Comparison of ENCODE assay signal across 9 cellular contexts in the genomic region with DNA sequence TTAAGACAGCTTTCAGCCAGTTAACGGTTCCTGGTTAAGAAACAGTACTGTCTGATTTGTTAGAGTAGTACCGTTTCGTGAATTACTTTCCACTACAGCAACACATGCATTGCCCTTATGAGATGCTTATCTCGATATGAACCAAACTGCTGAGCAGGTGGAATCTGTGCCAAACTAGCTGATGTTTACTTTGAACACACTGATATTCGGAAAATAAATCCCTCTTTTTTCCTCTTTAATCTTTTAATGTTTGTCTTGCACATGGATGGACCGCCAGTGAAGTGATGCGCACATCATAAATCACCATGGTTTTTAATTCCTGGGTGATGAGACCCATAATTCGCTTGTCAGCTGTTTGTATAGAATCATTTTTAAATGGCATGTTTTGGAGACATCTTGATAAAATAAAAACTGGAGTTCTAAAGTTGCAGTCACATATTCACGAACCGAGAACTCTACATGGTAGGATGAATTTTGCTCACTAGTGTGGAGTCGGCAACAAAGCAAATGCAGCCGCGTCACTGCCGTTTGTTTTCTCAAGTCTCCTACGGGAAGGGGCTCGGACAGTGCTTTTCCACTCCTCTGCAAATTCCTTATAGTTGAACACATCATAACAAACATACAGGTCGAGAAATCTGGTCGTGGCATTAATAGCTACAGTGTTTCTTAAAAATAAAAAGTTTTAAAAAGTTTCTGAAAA. TPM values are rescaled to one million over a fixed set of nuclear protein-coding genes. Genes with fewer than 3 reads are reported as not detected.
DNase-seq lines count a peak whose midpoint lies in the region; ATAC-seq and TF ChIP-seq lines count a peak whose summit lies in the region.
"Had no signal": no experiment of that assay in that cellular context is flagged by ENCODE, and none has a peak within 500 bp of the region (broad histone marks: within the 10 kb centered on the region; RNA-seq: fewer than 3 reads in every experiment).

No MANE protein-coding gene starts in this region.

- peak; percentile 1 for DNase-seq in NCI-H345 (lab: John Stamatoyannopoulos, UW)
- no peak for DNase-seq in NCI-H345 treated with DMSO at 0.1 percent for 48 hours (lab: John Stamatoyannopoulos, UW; ENCODE audit: unreplicated experiment)
- no peak for DNase-seq in MM.1S
- no peak for DNase-seq in neuronal stem cell (ENCODE audit: low spot score)
- no peak for DNase-seq in stimulated activated CD4-positive, alpha-beta T cell treated with anti-CD3 and anti-CD28 coated beads, Interleukin-12 subunit alpha, Interleukin-12 subunit beta, amount 100 ng/mL, for 4 hours
- DNase-seq in NCI-H2081 (lab: John Stamatoyannopoulos, UW) = no peak

- no peak overlapping the region for H2BK120ac ChIP-seq in neuronal stem cell (ENCODE audit: low read depth, low read length)

- no peak overlapping the region for H3K4ac ChIP-seq in neuronal stem cell (ENCODE audit: low read length)

- no peaks in the 10 kb centered on the region for H3F3A ChIP-seq in MM.1S (ENCODE audit: insufficient read depth, low read length)

- no peaks in the 10 kb centered on the region for H4K20me1 ChIP-seq in MM.1S (ENCODE audit: insufficient read depth, low read length)

- H3K4me1 Mint-ChIP-seq in brain = peaks cover 10% of the 10 kb centered on the region

- no peaks in the 10 kb centered on the region for H3K9me2 ChIP-seq in MM.1S (replicated peaks; ENCODE audit: insufficient read depth, low read length)

- no CpG with 5 or more reads among the region's 18 CpGs for WGBS in neuronal stem cell (ENCODE audit: extremely low coverage in 2 of 2, insufficient read length in 2 of 2, insufficient replicate concordance in 1 of 2), 2 donors

- no peak overlapping the region for H2BK15ac ChIP-seq in neuronal stem cell (ENCODE audit: low read length)

- no peak overlapping the region for H3K27ac Mint-ChIP-seq in brain

- no peaks in the 10 kb centered on the region for H3K79me2 ChIP-seq in MM.1S (ENCODE audit: low read length)

- H3K79me1 ChIP-seq in neuronal stem cell (ENCODE audit: low read depth, low read length) = no peaks in the 10 kb centered on the region

- no peak overlapping the region for H4K91ac ChIP-seq in neuronal stem cell (ENCODE audit: low read depth, low read length, poor library complexity)

- H3K9ac ChIP-seq in MM.1S (ENCODE audit: low read length) (no peak overlapping the region), neuronal stem cell (ENCODE audit: low read depth, low read length, poor library complexity) (no peak overlapping the region)

- no peak overlapping the region for H2AK5ac ChIP-seq in neuronal stem cell (ENCODE audit: low read depth, low read length)

- H3K4me1 ChIP-seq in MM.1S (ENCODE audit: low read length) = no peaks in the 10 kb centered on the region
- H3K4me1 ChIP-seq in neuronal stem cell (ENCODE audit: control insufficient read depth in 2 of 2, insufficient read depth in 1 of 2, low read depth in 1 of 2, low read length in 2 of 2) = peaks cover 0 to 2% of the 10 kb centered on the region in 2 donors

- peaks cover 86% of the 10 kb centered on the region for H3K27me3 Mint-ChIP-seq in brain

- H3K36me3 ChIP-seq in MM.1S (replicated peaks; ENCODE audit: insufficient read depth, low read length) (no peaks in the 10 kb centered on the region), neuronal stem cell (replicated peaks in 1 of 2; ENCODE audit: control insufficient read depth in 2 of 2, insufficient read depth in 2 of 2, low read length in 2 of 2) (no peaks in the 10 kb centered on the region)

- H3K4me3 ChIP-seq in MM.1S (ENCODE audit: low read length) (peak overlapping the region; percentile 46; the same call in 1 of the 2 replicates), neuronal stem cell (ENCODE audit: low read length in 2 of 2) (no peak overlapping the region)

- H3K27ac ChIP-seq in MM.1S (ENCODE audit: low read length) (no peak overlapping the region), neuronal stem cell (replicated peaks; ENCODE audit: low read length) (no peak overlapping the region)
- H3K27ac ChIP-seq: C4-2B had no signal

- H3K4me2 ChIP-seq in MM.1S (ENCODE audit: low read depth, low read length) (peak overlapping the region; percentile 86), neuronal stem cell (ENCODE audit: insufficient read depth, low read length, poor library complexity, severe bottlenecking) (peak overlapping the region; percentile 35)

- H2BK5ac ChIP-seq in neuronal stem cell (ENCODE audit: low read length) = no peak overlapping the region

- no peak overlapping the region for H3K23ac ChIP-seq in neuronal stem cell (ENCODE audit: low read depth, low read length, poor library complexity)

- no peaks in the 10 kb centered on the region for H3K36me3 Mint-ChIP-seq in brain

- no peak overlapping the region for H3K14ac ChIP-seq in neuronal stem cell (ENCODE audit: low read length)

- no peak overlapping the region for H2AFZ ChIP-seq in MM.1S (ENCODE audit: low read length)
- H2AFZ ChIP-seq in neuronal stem cell (ENCODE audit: low read length) = peak overlapping the region; percentile 89

- H3K9me3 Mint-ChIP-seq in brain = peaks cover 2 to 5% (median 4%) of the 10 kb centered on the region in 5 experiments

- H3K18ac ChIP-seq in neuronal stem cell (ENCODE audit: low read length) = no peak overlapping the region

- H3K4me3 Mint-ChIP-seq in brain = peak overlapping the region; percentile 83 to 93 (median 87)

- no peak for ATAC-seq in GM18502 (IDR thresholded peaks at IDR 0.05; ENCODE audit: poor library complexity, unreplicated experiment)

- H2BK12ac ChIP-seq in neuronal stem cell (ENCODE audit: low read length) = no peak overlapping the region

- H3K27me3 ChIP-seq in MM.1S (replicated peaks; ENCODE audit: insufficient read depth, low read length) (peaks cover 13% of the 10 kb centered on the region), neuronal stem cell (ENCODE audit: control insufficient read depth in 3 of 3, insufficient read depth in 3 of 3, low read depth in 1 of 3, low read length in 3 of 3) (peaks cover 8 to 77% (median 39%) of the 10 kb centered on the region in 3 experiments)

- H3K9me3 ChIP-seq in MM.1S (replicated peaks; ENCODE audit: insufficient read depth, low read length) (no peaks in the 10 kb centered on the region), neuronal stem cell (replicated peaks in 1 of 2; ENCODE audit: control insufficient read depth in 2 of 2, insufficient read depth in 1 of 2, low read depth in 1 of 2, low read length in 2 of 2) (peaks cover 0 to 1% of the 10 kb centered on the region in 2 donors)

- H4K8ac ChIP-seq in neuronal stem cell (ENCODE audit: low read depth, low read length) = no peak overlapping the region

- no peak for TF ChIP-seq CTCF in MM.1S (IDR thresholded peaks at IDR 0.05; ENCODE audit: low read length)
- no peak for TF ChIP-seq CTCF in brain (conservative IDR thresholded peaks at IDR 0.05)

RNA-seq across cellular contexts. Expression of gene GJA3, which starts 1.1 kb away (rescaled TPM):
- polyA plus RNA-seq in brain (ENCODE audit: insufficient read depth, low read depth, low replicate concordance) = not detected
- polyA plus RNA-seq in neuronal stem cell (2013, experiment 1 of 2) = 0.21 TPM
- polyA plus RNA-seq in neuronal stem cell (2013, experiment 2 of 2) = 0.28 TPM

RNA-seq across cellular contexts. Expression of gene GJB2, which starts 32.9 kb away (rescaled TPM):
- 1.0 TPM for polyA plus RNA-seq in brain (ENCODE audit: insufficient read depth, low read depth, low replicate concordance)
- 0.08 TPM for polyA plus RNA-seq in neuronal stem cell (2013, experiment 1 of 2)
- polyA plus RNA-seq in neuronal stem cell (2013, experiment 2 of 2) = 0.03 TPM
